Comparison of ENCODE assay signal across 24 cellular contexts in the genomic region with DNA sequence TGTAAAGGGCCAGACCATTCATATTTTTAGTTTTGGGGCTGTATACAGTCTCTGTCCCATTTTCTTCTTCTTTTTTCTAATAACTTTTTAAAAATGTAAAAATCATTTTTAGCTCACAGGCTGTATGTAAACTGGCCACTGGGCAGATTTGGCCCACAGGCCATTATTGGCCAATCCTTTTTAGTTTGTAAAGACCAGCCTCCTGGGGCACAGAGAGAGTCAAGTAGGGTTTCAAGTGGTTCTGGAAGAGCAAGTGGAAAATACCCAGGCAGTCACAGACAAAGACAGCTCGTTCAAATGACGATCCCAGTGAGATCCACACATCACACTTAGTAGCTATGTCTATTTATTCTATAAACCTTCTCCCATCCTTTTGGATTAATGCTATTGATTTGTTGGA.
"Had no signal": no experiment of that assay in that cellular context is flagged by ENCODE, and none has a peak within 500 bp of the region (broad histone marks: within the 10 kb centered on the region; RNA-seq: fewer than 3 reads in every experiment).

No MANE protein-coding gene starts in this region.

- H3K9me3 Mint-ChIP-seq: activated B cell treated with CpG ODN at 0.5 μM for 24 hours; activated naive CD4-positive, alpha-beta T cell treated with anti-CD3 and anti-CD28 coated beads, Interleukin-2, amount 50 U/mL, for 72 hours; activated T-cell treated with anti-CD3 and anti-CD28 coated beads, Interleukin-2, amount 50 U/mL, for 24 hours; activated T-helper 17 cell treated with anti-CD3 and anti-CD28 coated beads, Interleukin-2, amount 50 U/mL, for 72 hours; brain; naive thymus-derived CD8-positive, alpha-beta T cell; stimulated activated memory B cell treated with anti-CD40 and anti-IgM and Interleukin-4, amounts not matched to agents 10 μg/mL and 1 μg/mL and 100 μg/mL, for 72 hours had no signal

- H3K27ac Mint-ChIP-seq: activated B cell treated with CpG ODN at 0.5 μM for 24 hours; activated CD4-positive, alpha-beta T cell treated with anti-CD3 and anti-CD28 coated beads for 36 hours; activated naive CD4-positive, alpha-beta T cell treated with anti-CD3 and anti-CD28 coated beads, Interleukin-2, amount 50 U/mL, for 72 hours; activated T-cell treated with anti-CD3 and anti-CD28 coated beads, Interleukin-2, amount 50 U/mL, for 24 hours; activated T-helper 17 cell treated with anti-CD3 and anti-CD28 coated beads, Interleukin-2, amount 50 U/mL, for 72 hours; brain; stimulated activated memory B cell treated with anti-CD40 and anti-IgM and Interleukin-4, amounts not matched to agents 10 μg/mL and 1 μg/mL and 100 μg/mL, for 72 hours had no signal

- DNase-seq: activated B cell treated with CpG ODN at 0.5 μM for 24 hours; activated CD4-positive, alpha-beta T cell treated with anti-CD3 and anti-CD28 coated beads for 36 hours; activated CD4-positive, alpha-beta T cell treated with anti-CD3 and anti-CD28 coated beads, Interleukin-2, amount 50 U/mL, for 4 hours; activated CD8-positive, alpha-beta memory T cell treated with anti-CD3 and anti-CD28 coated beads for 24 hours; activated CD8-positive, alpha-beta memory T cell treated with anti-CD3 and anti-CD28 coated beads, Interleukin-2, amount 50 U/mL, for 4 hours; activated T-cell treated with anti-CD3 and anti-CD28 coated beads, Interleukin-2, amount 50 U/mL, for 24 hours; aorta; dermis blood vessel endothelial cell; effector CD8-positive, alpha-beta T cell; erythroblast; foreskin fibroblast; kidney; lower lobe of right lung; naive thymus-derived CD8-positive, alpha-beta T cell; small intestine; stimulated activated CD4-positive, alpha-beta T cell treated with anti-CD3 and anti-CD28 coated beads, Interleukin-15, amount 100 ng/mL, for 24 hours; stomach; trophoblast cell had no signal

- H3K27ac ChIP-seq: lower lobe of right lung, stomach, vagina had no signal

- H3K27me3 Mint-ChIP-seq: activated B cell treated with CpG ODN at 0.5 μM for 24 hours; activated CD4-positive, alpha-beta T cell treated with anti-CD3 and anti-CD28 coated beads for 36 hours; brain; stimulated activated memory B cell treated with anti-CD40 and anti-IgM and Interleukin-4, amounts not matched to agents 10 μg/mL and 1 μg/mL and 100 μg/mL, for 72 hours had no signal

- H3K36me3 Mint-ChIP-seq: activated naive CD4-positive, alpha-beta T cell treated with anti-CD3 and anti-CD28 coated beads, Interleukin-2, amount 50 U/mL, for 72 hours; brain; naive thymus-derived CD8-positive, alpha-beta T cell; stimulated activated memory B cell treated with anti-CD40 and anti-IgM and Interleukin-4, amounts not matched to agents 10 μg/mL and 1 μg/mL and 100 μg/mL, for 72 hours had no signal

- H3K9me3 ChIP-seq: lower lobe of right lung, stomach, vagina had no signal

- H3K4me3 ChIP-seq: lower lobe of right lung, stomach, vagina had no signal

- H3K4me1 Mint-ChIP-seq: activated CD4-positive, alpha-beta T cell treated with anti-CD3 and anti-CD28 coated beads for 36 hours; activated T-helper 17 cell treated with anti-CD3 and anti-CD28 coated beads, Interleukin-2, amount 50 U/mL, for 72 hours had no signal

- H3K36me3 ChIP-seq: lower lobe of right lung, stomach, vagina had no signal

- H3K27me3 ChIP-seq: stomach, vagina had no signal

- ATAC-seq: activated CD4-positive, alpha-beta T cell treated with anti-CD3 and anti-CD28 coated beads for 36 hours; activated naive CD4-positive, alpha-beta T cell treated with anti-CD3 and anti-CD28 coated beads, Interleukin-2, amount 50 U/mL, for 72 hours; activated T-helper 17 cell treated with anti-CD3 and anti-CD28 coated beads, Interleukin-2, amount 50 U/mL, for 72 hours; naive thymus-derived CD8-positive, alpha-beta T cell; sciatic nerve; stimulated activated memory B cell treated with anti-CD40 and anti-IgM and Interleukin-4, amounts not matched to agents 10 μg/mL and 1 μg/mL and 100 μg/mL, for 72 hours had no signal

- H3K4me1 ChIP-seq: lower lobe of right lung had no signal

- H3K4me3 Mint-ChIP-seq: activated B cell treated with CpG ODN at 0.5 μM for 24 hours; activated CD4-positive, alpha-beta T cell treated with anti-CD3 and anti-CD28 coated beads for 36 hours; activated T-cell treated with anti-CD3 and anti-CD28 coated beads, Interleukin-2, amount 50 U/mL, for 24 hours; activated T-helper 17 cell treated with anti-CD3 and anti-CD28 coated beads, Interleukin-2, amount 50 U/mL, for 72 hours; brain; naive thymus-derived CD8-positive, alpha-beta T cell; stimulated activated memory B cell treated with anti-CD40 and anti-IgM and Interleukin-4, amounts not matched to agents 10 μg/mL and 1 μg/mL and 100 μg/mL, for 72 hours had no signal
